ENCODE assay signal across 20 cellular contexts in the genomic region with DNA sequence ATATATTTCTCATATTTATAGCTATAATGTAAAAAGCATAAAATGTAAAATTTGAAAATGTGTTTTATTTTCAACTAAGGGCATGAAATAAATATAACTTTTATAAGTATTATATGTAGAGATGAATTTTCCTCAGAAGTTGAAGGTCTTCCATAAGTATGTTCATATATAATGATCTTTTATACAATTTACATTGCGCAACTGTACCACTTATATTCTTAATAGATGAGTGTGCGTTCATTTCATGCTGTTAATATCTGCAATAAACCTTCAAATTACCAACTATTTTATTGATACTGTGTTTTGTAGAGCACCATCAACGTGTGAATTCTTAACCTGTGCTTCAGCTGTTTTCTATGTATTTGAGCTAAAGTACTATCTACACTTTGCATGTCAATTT.
DNase-seq lines count a peak whose midpoint lies in the region; ATAC-seq, FAIRE-seq and TF ChIP-seq lines count a peak whose summit lies in the region.
"Had no signal": no experiment of that assay in that cellular context is flagged by ENCODE, and none has a peak within 500 bp of the region (broad histone marks: within the 10 kb centered on the region; RNA-seq: fewer than 3 reads in every experiment).

No MANE protein-coding gene starts in this region.

- intact Hi-C loops in IMR-90 (cut with micrococcal nuclease) = no loop called here
- intact Hi-C loops in gastrocnemius medialis (cut with DNase I; ENCODE audit: low total_unique reads) = no loop called here

- in situ Hi-C loops in IMR-90 (cut with MboI; ENCODE audit: low sequenced_read_pairs) (no loop called here), gastrocnemius medialis (cut with MboI; ENCODE audit: low sequenced_read_pairs in 4 of 4) (no loop called here)

- no peak overlapping the region for H3K23ac ChIP-seq in IMR-90 (ENCODE audit: low read depth, low read length)

- no peak for DNase-seq in IMR-90
- no peak for DNase-seq in SK-N-MC (ENCODE audit: low read depth, low spot score)
- DNase-seq in frontal cortex (ENCODE audit: low spot score in 2 of 2) = no peak
- DNase-seq in gastrocnemius medialis = no peak
- DNase-seq in NCI-H2081 treated with DMSO at 0.1 percent for 48 hours (lab: John Stamatoyannopoulos, UW) = no peak
- DNase-seq: 8988T; ACHN; BE2C; C1 segment of cervical spinal cord; CD4-positive, alpha-beta memory T cell; CD4-positive, CD25-positive, alpha-beta regulatory T cell; CD8-positive, alpha-beta memory T cell; COR-L47; DMS79 treated with DMSO at 0.1 percent for 48 hours; GF-D8 had no signal

- H3K18ac ChIP-seq in IMR-90 (ENCODE audit: low read depth, low read length) = no peak overlapping the region

- no peaks in the 10 kb centered on the region for H3K79me1 ChIP-seq in IMR-90 (ENCODE audit: low read depth in 1 of 2, low read length in 2 of 2)

- no peak overlapping the region for H4K5ac ChIP-seq in IMR-90 (ENCODE audit: low read depth, low read length)

- H3K27ac ChIP-seq in IMR-90 (ENCODE audit: insufficient read depth, low read length) = no peak overlapping the region
- H3K27ac ChIP-seq in SK-N-MC = peak overlapping the region; percentile 78
- no peak overlapping the region for H3K27ac ChIP-seq in gastrocnemius medialis
- H3K27ac ChIP-seq: BLaER1 had no signal

- POLR2A ChIA-PET in IMR-90 (lab: Charles Lee; ENCODE audit: unreplicated experiment) = no interaction called here

- H3K4me1 ChIP-seq in IMR-90 (ENCODE audit: control insufficient read depth, insufficient read depth, low read length) = no peaks in the 10 kb centered on the region
- no peaks in the 10 kb centered on the region for H3K4me1 ChIP-seq in gastrocnemius medialis
- H3K4me1 ChIP-seq: BE2C, BLaER1 had no signal

- TF ChIP-seq RAD21 in IMR-90 (IDR thresholded peaks at IDR 0.05; ENCODE audit: low read length) = no peak

- no peak overlapping the region for H2AK9ac ChIP-seq in IMR-90 (replicated peaks; ENCODE audit: low read depth, low read length, poor library complexity)

- no peak overlapping the region for H4K91ac ChIP-seq in IMR-90 (ENCODE audit: insufficient read depth, low read depth, low read length)

- H2AK5ac ChIP-seq in IMR-90 (ENCODE audit: low read depth, low read length) = no peak overlapping the region

- no CpG with 5 or more reads among the region's 3 CpGs for WGBS in IMR-90 (ENCODE audit: extremely low coverage in 2 of 2, insufficient read length in 1 of 2), 2 experiments

- H3K27me3 ChIP-seq in IMR-90 (ENCODE audit: control insufficient read depth, insufficient read depth, low read length) (no peaks in the 10 kb centered on the region), gastrocnemius medialis (no peaks in the 10 kb centered on the region)
- H3K27me3 ChIP-seq: BE2C, BLaER1 had no signal

- CTCF ChIA-PET in IMR-90 (lab: Yijun Ruan, JAX) = interaction anchor here (0.8 kb wide), 1 partner anchor 12 kb away, joined by 4 read pairs; no protein-coding TSS in a partner anchor

- ATAC-seq in IMR-90 (ENCODE audit: low read depth) (no peak), gastrocnemius medialis (no peak), HG03354 (IDR thresholded peaks at IDR 0.05; ENCODE audit: poor library complexity, severe bottlenecking, unreplicated experiment) (no peak)

- no peak overlapping the region for H3K9ac ChIP-seq in IMR-90 (ENCODE audit: low read depth, low read length)
- no peak overlapping the region for H3K9ac ChIP-seq in SK-N-MC (ENCODE audit: insufficient read length)
- H3K9ac ChIP-seq: BLaER1 had no signal

- no peak overlapping the region for H3K4me2 ChIP-seq in IMR-90 (ENCODE audit: low read depth, low read length)
- H3K4me2 ChIP-seq: BLaER1 had no signal

- BruUV-seq in IMR-90 (replicated peaks; lab: Mats Ljungman, UMichigan) = no TSS peak

- H3K56ac ChIP-seq in IMR-90 (ENCODE audit: extremely low read depth, insufficient read depth, low read length) = no peak overlapping the region

- no peak overlapping the region for H2BK20ac ChIP-seq in IMR-90 (ENCODE audit: low read depth, low read length)

- H3K4me3 ChIP-seq in IMR-90 (ENCODE audit: insufficient read depth, low read depth, low read length) (no peak overlapping the region), SK-N-MC (peak overlapping the region; percentile 48), gastrocnemius medialis (no peak overlapping the region)
- H3K4me3 ChIP-seq: BLaER1 had no signal

- H2AFZ ChIP-seq in IMR-90 (replicated peaks; ENCODE audit: low read length, poor library complexity) = no peak overlapping the region

- H2BK120ac ChIP-seq in IMR-90 (ENCODE audit: low read depth, low read length) = no peak overlapping the region

- TF ChIP-seq POLR2A in IMR-90 (IDR thresholded peaks at IDR 0.05; ENCODE audit: low read depth, low read length) = no peak
- no peak for TF ChIP-seq POLR2A in gastrocnemius medialis (IDR thresholded peaks at IDR 0.05)

- TF ChIP-seq CTCF in IMR-90 (conservative IDR thresholded peaks at IDR 0.05; ENCODE audit: low read depth, low read length) (no peak), gastrocnemius medialis (IDR thresholded peaks at IDR 0.05 in 4 of 5, conservative IDR thresholded peaks at IDR 0.05 in 1 of 5) (no peak)

- no peaks in the 10 kb centered on the region for H3K9me1 ChIP-seq in IMR-90 (ENCODE audit: insufficient read depth, low read length)

- no peaks in the 10 kb centered on the region for H3K36me3 ChIP-seq in IMR-90 (ENCODE audit: control insufficient read depth, insufficient read depth, low read length)
- no peaks in the 10 kb centered on the region for H3K36me3 ChIP-seq in SK-N-MC (ENCODE audit: insufficient read depth, low read length)
- H3K36me3 ChIP-seq in gastrocnemius medialis = no peaks in the 10 kb centered on the region
- H3K36me3 ChIP-seq: BE2C, BLaER1 had no signal

- no peak overlapping the region for H3K4ac ChIP-seq in IMR-90 (ENCODE audit: low read depth, low read length)

- H3K9me3 ChIP-seq in IMR-90 (ENCODE audit: control insufficient read depth, insufficient read depth, low read length) (peaks cover 5% of the 10 kb centered on the region; the same call in 1 of the 2 replicates), SK-N-MC (ENCODE audit: low read depth, low read length) (no peaks in the 10 kb centered on the region), gastrocnemius medialis (no peaks in the 10 kb centered on the region)
- H3K9me3 ChIP-seq: BE2C had no signal

- dilution Hi-C loops in IMR-90 (cut with HindIII; ENCODE audit: low sequenced_read_pairs, unreplicated experiment) = no loop called here

- peak; percentile 13 for FAIRE-seq in frontal cortex (lab: Jason Lieb, UNC)
- FAIRE-seq: G401.6, GM12891, GM19239 had no signal

- H4K20me1 ChIP-seq in IMR-90 (ENCODE audit: insufficient read depth, low read length) = no peaks in the 10 kb centered on the region
- H4K20me1 ChIP-seq: BLaER1 had no signal

- no peak overlapping the region for H2BK15ac ChIP-seq in IMR-90 (ENCODE audit: low read depth, low read length)

- H2BK5ac ChIP-seq in IMR-90 (ENCODE audit: low read depth, low read length, poor library complexity, severe bottlenecking) = no peak overlapping the region

- no peak overlapping the region for H4K8ac ChIP-seq in IMR-90 (ENCODE audit: low read depth in 2 of 2, low read length in 2 of 2)

- H3K14ac ChIP-seq in IMR-90 (replicated peaks; ENCODE audit: low read depth, low read length) = no peak overlapping the region

TF ChIP-seq in IMR-90, 13 proteins besides CTCF, POLR2A, EP300 and RAD21:
- TF ChIP-seq, protein P1, sequence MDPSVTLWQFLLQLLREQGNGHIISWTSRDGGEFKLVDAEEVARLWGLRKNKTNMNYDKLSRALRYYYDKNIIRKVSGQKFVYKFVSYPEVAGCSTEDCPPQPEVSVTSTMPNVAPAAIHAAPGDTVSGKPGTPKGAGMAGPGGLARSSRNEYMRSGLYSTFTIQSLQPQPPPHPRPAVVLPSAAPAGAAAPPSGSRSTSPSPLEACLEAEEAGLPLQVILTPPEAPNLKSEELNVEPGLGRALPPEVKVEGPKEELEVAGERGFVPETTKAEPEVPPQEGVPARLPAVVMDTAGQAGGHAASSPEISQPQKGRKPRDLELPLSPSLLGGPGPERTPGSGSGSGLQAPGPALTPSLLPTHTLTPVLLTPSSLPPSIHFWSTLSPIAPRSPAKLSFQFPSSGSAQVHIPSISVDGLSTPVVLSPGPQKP (IDR thresholded peaks at IDR 0.05; ENCODE audit: borderline replicate concordance, low read depth, low read length) = no peak
- peak; percentile 68 for TF ChIP-seq CEBPB (IDR thresholded peaks at IDR 0.05; ENCODE audit: low read depth, low read length)
